In the genomic region with DNA sequence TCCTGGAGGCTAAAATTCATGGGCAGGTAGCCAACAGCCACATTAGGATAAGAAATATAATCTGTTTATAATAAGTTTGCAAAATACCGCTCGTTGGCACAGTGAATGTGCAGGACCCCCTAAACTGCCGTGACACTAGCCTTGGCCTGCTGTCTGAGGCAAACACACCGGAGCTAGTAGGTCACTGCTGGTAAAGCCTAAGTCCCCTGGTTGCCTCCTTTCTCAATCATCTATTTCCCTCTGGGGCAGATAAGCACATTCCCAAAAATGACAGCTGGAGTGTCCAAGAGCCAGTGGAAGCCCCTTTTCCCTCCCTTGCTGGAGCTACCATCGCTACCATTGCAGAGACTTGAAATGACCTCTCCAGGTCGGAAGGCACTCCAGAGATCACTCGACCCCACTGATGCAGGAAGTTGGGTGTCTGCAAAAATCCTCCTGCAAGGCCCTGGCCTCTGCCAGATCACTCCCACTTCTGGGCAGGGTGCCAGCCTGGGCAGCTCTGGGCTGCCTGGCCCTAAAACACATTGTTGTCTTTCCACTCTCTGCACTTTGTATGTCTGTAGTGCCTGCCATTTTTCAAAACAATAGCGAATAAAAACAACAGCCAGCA, we compare ENCODE assay signal across 8 cellular contexts.
DNase-seq lines count a peak whose midpoint lies in the region; ATAC-seq and TF ChIP-seq lines count a peak whose summit lies in the region.
"Not testable (repeated sequence)": the region's sequence is repeated elsewhere in the genome, so short reads cannot be mapped to it uniquely, and the experiment has no call there.

No MANE protein-coding gene starts in this region.

- intact Hi-C loops in colonic mucosa (cut with DNase I); testis (cut with DNase I; ENCODE audit: low total_unique reads): not testable (repeated sequence)

- H3K9me3 Mint-ChIP-seq in T-cell, result not testable (repeated sequence)

- H3K4me3 ChIP-seq in BE2C (ENCODE audit: low read depth, low read length); colonic mucosa; testis: not testable (repeated sequence)

- 10 to 46% methylated on average over 2 to 7 of the region's 8 CpGs for WGBS in testis, 2 donors

- H3K4me1 ChIP-seq in BE2C, colonic mucosa, foreskin keratinocyte, testis: not testable (repeated sequence)

- POLR2A ChIA-PET in T-cell (lab: Charles Lee), result not testable (repeated sequence)

- not testable (repeated sequence) for H3K27ac ChIP-seq in colonic mucosa, foreskin keratinocyte, testis

- H3K27me3 ChIP-seq in BE2C, colonic mucosa, foreskin keratinocyte, testis: not testable (repeated sequence)

- not testable (repeated sequence) for H3K27me3 Mint-ChIP-seq in T-cell

- not testable (repeated sequence) for H3K36me3 Mint-ChIP-seq in T-cell

- H3K4me1 Mint-ChIP-seq in T-cell, result not testable (repeated sequence)

- TF ChIP-seq POLR2A in testis (IDR thresholded peaks at IDR 0.05), result not testable (repeated sequence)

- not testable (repeated sequence) for H3K9me3 ChIP-seq in BE2C, colonic mucosa, testis

- ATAC-seq in T-cell (replicated peaks in 1 of 4), result peak in 3 of 4 experiments; percentile 34 to 57 (median 49)
- ATAC-seq in foreskin keratinocyte, result peak; percentile 88
- ATAC-seq in omental fat pad (ENCODE audit: low FRiP score), result peak; percentile 79

- DNase-seq in BE2C (peak; percentile 87), KBM-7 (peak; percentile 52), colonic mucosa (peak; percentile 89), left kidney (ENCODE audit: low read depth, low spot score) (peak; percentile 4), testis (peak; percentile 78)
- not testable (repeated sequence) for DNase-seq in T-cell; foreskin keratinocyte; omental fat pad (ENCODE audit: low spot score)

- TF ChIP-seq CTCF in BE2C (IDR thresholded peaks at IDR 0.05; ENCODE audit: low read depth, low read length); colonic mucosa (IDR thresholded peaks at IDR 0.05); foreskin keratinocyte (conservative IDR thresholded peaks at IDR 0.05); omental fat pad (IDR thresholded peaks at IDR 0.05); testis (IDR thresholded peaks at IDR 0.05): not testable (repeated sequence)

- CTCF ChIA-PET in T-cell (lab: Charles Lee), result not testable (repeated sequence)

- H3K9ac ChIP-seq in colonic mucosa (ENCODE audit: low read depth in 2 of 2, low read length in 2 of 2), result not testable (repeated sequence)

- H3K27ac Mint-ChIP-seq in T-cell, result not testable (repeated sequence)

- not testable (repeated sequence) for H3K4me3 Mint-ChIP-seq in T-cell

- in situ Hi-C loops in KBM-7 (cut with MboI; ENCODE audit: low pct_unique_long_range_greater_than_20kb, low sequenced_read_pairs), result not testable (repeated sequence)

- H3K36me3 ChIP-seq in BE2C; colonic mucosa; testis (ENCODE audit: low read depth, missing control alignments): not testable (repeated sequence)
